Comparison of ENCODE assay signal across 1 cellular context in the genomic region with DNA sequence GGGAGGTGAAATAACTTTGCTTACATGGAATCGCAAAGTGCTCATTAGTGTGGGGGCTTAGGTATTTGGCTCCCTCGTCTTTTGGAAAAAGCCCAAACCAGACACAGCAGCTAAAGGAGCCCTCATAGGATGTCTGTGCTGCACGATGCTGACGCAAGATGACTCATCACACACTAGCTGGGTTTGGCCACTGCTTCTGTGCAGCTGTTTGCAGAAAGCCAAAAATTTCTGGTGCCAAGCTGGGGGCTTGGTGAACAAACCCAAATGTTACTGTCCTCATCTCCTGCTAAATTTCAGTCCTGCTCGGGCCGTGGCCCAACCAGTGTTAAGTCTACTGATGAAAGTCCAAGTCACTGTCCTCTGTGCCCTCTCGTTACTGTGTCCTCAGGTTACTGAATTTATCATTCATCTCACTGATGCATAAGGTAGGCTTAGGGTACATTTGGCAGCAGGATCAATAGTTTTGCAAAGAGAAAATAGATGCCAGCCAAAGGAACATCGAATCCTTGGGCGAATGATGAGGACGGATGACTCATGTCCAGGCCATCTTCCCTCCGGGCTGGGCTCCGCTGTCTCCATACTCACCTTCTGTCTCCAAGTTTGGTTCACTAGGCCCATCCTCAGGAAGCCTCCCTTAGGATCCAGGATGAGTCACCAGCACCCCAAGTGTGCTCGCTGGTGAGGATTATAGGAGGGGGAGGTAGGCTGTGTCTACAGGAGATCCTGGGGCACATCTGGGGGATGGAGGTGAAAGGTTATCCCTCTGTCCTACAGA.
A peak's percentile ranks its signal among the peaks of the same experiment; 100 is the strongest.
TF ChIP-seq lines count a peak whose summit lies in the region.

No MANE protein-coding gene starts in this region.

TF ChIP-seq in IMR-90, 13 proteins besides CTCF, POLR2A, EP300 and RAD21 (continued from another document):
- TF ChIP-seq CHD1 (IDR thresholded peaks at IDR 0.05; ENCODE audit: low read depth, low read length) (no peak), RCOR1 (IDR thresholded peaks at IDR 0.05; ENCODE audit: insufficient replicate concordance, low read length) (peak; percentile 75), NFE2L2 (IDR thresholded peaks at IDR 0.05; ENCODE audit: low read depth, low read length) (peak; percentile 84), MAZ (IDR thresholded peaks at IDR 0.05; ENCODE audit: borderline replicate concordance, low read depth, low read length) (peak; percentile 73), MAFK (IDR thresholded peaks at IDR 0.05; ENCODE audit: low read depth, low read length) (peak; percentile 57), CEBPB (IDR thresholded peaks at IDR 0.05; ENCODE audit: low read depth, low read length) (peak; percentile 70), RFX5 (IDR thresholded peaks at IDR 0.05; ENCODE audit: low read depth, low read length) (no peak), FOS (IDR thresholded peaks at IDR 0.05; ENCODE audit: low read depth, low read length) (peak; percentile 98), MXI1 (IDR thresholded peaks at IDR 0.05; ENCODE audit: borderline replicate concordance, low read depth, low read length) (no peak), BHLHE40 (IDR thresholded peaks at IDR 0.05; ENCODE audit: low read depth, low read length) (peak; percentile 81; the same call in 1 of the 2 replicates), ELK1 (IDR thresholded peaks at IDR 0.05; ENCODE audit: borderline replicate concordance, low read depth, low read length) (no peak)
